ENCODE assay signal across 12 cellular contexts in genomic region chr5:140324834-140325195, GRCh38. TPM values are rescaled to one million over a fixed set of nuclear protein-coding genes. Genes with fewer than 3 reads are reported as not detected.
DNase-seq lines count a peak whose midpoint lies in the region; ATAC-seq and TF ChIP-seq lines count a peak whose summit lies in the region.
"Had no signal": no experiment of that assay in that cellular context is flagged by ENCODE, and none has a peak within 500 bp of the region (broad histone marks: within the 10 kb centered on the region; RNA-seq: fewer than 3 reads in every experiment).

No MANE protein-coding gene starts in this region.

- H3K4me3 ChIP-seq in BLaER1 (no peak overlapping the region), PC-9 (no peak overlapping the region), fibroblast of mammary gland (ENCODE audit: control insufficient read depth, low read depth, low read length) (no peak overlapping the region)

- H3F3A ChIP-seq in PC-9 (ENCODE audit: insufficient read depth, low read depth), result peaks cover 46% of the 10 kb centered on the region

- POLR2A ChIA-PET in PC-9 (lab: Charles Lee; ENCODE audit: unreplicated experiment), result interaction anchor here (0.6 kb wide), 1 partner anchor 21 kb away, joined by 4 read pairs; the partner anchor contains the start of gene HBEGF

- no peaks in the 10 kb centered on the region for H3K9me3 ChIP-seq in BLaER1
- H3K9me3 ChIP-seq in PC-9 (ENCODE audit: insufficient read depth, low read depth), result no peaks in the 10 kb centered on the region

- no peak overlapping the region for H2AFZ ChIP-seq in PC-9

- BruUV-seq in PC-9 (replicated peaks; lab: Mats Ljungman, UMichigan), result no TSS peak

- H3K27me3 ChIP-seq in BLaER1 (no peaks in the 10 kb centered on the region), PC-9 (ENCODE audit: insufficient read depth, low read depth) (no peaks in the 10 kb centered on the region)

- H3K4me1 ChIP-seq in BLaER1 (peaks cover 75% of the 10 kb centered on the region), PC-9 (replicated peaks; ENCODE audit: insufficient read depth) (peaks cover 63% of the 10 kb centered on the region)

- intact Hi-C loops in PC-9 (cut with micrococcal nuclease; ENCODE audit: unreplicated experiment), result no loop called here

- H3K79me2 ChIP-seq in PC-9 (ENCODE audit: low read depth), result no peaks in the 10 kb centered on the region

- H3K9me2 ChIP-seq in PC-9 (ENCODE audit: insufficient read depth), result no peaks in the 10 kb centered on the region

- H3K36me3 ChIP-seq in BLaER1, result no peaks in the 10 kb centered on the region
- H3K36me3 ChIP-seq in PC-9 (ENCODE audit: low read depth), result no peaks in the 10 kb centered on the region

- TF ChIP-seq CTCF in PC-9 (conservative IDR thresholded peaks at IDR 0.05) (no peak), fibroblast of mammary gland (conservative IDR thresholded peaks at IDR 0.05; ENCODE audit: control insufficient read depth, insufficient read depth, low read depth, low read length) (no peak)

- H3K27ac ChIP-seq in BLaER1, result peak overlapping the region; percentile 60
- peak overlapping the region; percentile 94 for H3K27ac ChIP-seq in PC-9

- CTCF ChIA-PET in PC-9 (lab: Charles Lee), result no interaction called here

- DNase-seq in PC-9 (peak in 1 of 2 experiments; percentile 30), fibroblast of mammary gland (ENCODE audit: low read depth) (peak; percentile 96), non-pigmented ciliary epithelial cell (ENCODE audit: low read depth) (peak; percentile 55), AG08396 (ENCODE audit: low spot score) (no peak), T-helper 9 cell (no peak)
- DNase-seq: aorta; CD4-positive, CD25-positive, alpha-beta regulatory T cell; NCI-H510A; small intestine had no signal

- peak overlapping the region; percentile 74 for H3K4me2 ChIP-seq in BLaER1
- H3K4me2 ChIP-seq in PC-9, result peak overlapping the region; percentile 83

- H4K20me1 ChIP-seq in BLaER1 (no peaks in the 10 kb centered on the region), PC-9 (ENCODE audit: insufficient read depth) (no peaks in the 10 kb centered on the region)

- ATAC-seq in GM18907 (IDR thresholded peaks at IDR 0.05; ENCODE audit: unreplicated experiment), result no peak
- ATAC-seq in HG03571 (IDR thresholded peaks at IDR 0.05; ENCODE audit: unreplicated experiment), result no peak

- H3K9ac ChIP-seq in BLaER1, result peak overlapping the region; percentile 19; the same call in 1 of the 2 replicates

RNA-seq across cellular contexts. Expression of gene HBEGF, which starts 21.6 kb away (rescaled TPM):
- 8.5 and 9.0 TPM in 2 replicates for total RNA-seq in PC-9 (2021)

RNA-seq across cellular contexts. Expression of gene PFDN1, which starts 21.9 kb away (rescaled TPM):
- total RNA-seq in PC-9 (2021), result 62.7 and 69.1 TPM in 2 replicates

RNA-seq across cellular contexts. Expression of gene SLC4A9, which starts 35.2 kb away (rescaled TPM):
- total RNA-seq in PC-9 (2021), result 0.20 and 0.53 TPM in 2 replicates
- total RNA-seq: aorta; CD4-positive, CD25-positive, alpha-beta regulatory T cell had no signal

Comparison
In these comparisons a context has a peak if more than half of its experiments do, and no peak if none do; other contexts are left out.
1. DNase-seq: peak in fibroblast of mammary gland (single experiment) and non-pigmented ciliary epithelial cell (single experiment); none in AG08396 (single experiment) and T-helper 9 cell (single experiment).